22 cellular contexts compared by ENCODE assay signal in the genomic region with DNA sequence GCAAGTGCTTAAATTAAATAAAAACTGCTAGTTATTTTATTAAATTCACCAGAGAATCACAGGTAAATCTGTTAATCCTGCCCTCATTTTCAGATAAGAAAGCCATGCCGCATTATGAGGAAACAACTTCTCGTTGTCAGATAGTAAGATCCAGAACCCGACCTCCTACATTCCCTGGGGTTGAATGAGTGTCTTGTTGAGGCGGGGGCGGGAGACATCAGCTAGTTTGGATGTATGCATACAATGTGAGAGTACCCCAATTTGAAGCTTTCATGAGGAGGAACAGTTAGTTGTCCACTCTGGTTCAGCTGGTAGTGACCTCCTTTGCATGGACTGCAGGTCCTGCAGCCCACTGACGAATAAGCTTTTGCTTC. TPM values are rescaled to one million over a fixed set of nuclear protein-coding genes. Genes with fewer than 3 reads are reported as not detected.
DNase-seq lines count a peak whose midpoint lies in the region; ATAC-seq and TF ChIP-seq lines count a peak whose summit lies in the region.
"Had no signal": no experiment of that assay in that cellular context is flagged by ENCODE, and none has a peak within 500 bp of the region (broad histone marks: within the 10 kb centered on the region; RNA-seq: fewer than 3 reads in every experiment).

No MANE protein-coding gene starts in this region.

- POLR2A ChIA-PET in activated CD8-positive, alpha-beta T cell treated with anti-CD3 and anti-CD28 coated beads for 36 hours (lab: Charles Lee): interaction anchor here (27.2 kb wide), 1 partner anchor 25 kb away, joined by 840 read pairs; the partner anchor contains the start of gene EVL

- intact Hi-C loops in activated CD8-positive, alpha-beta T cell treated with anti-CD3 and anti-CD28 coated beads for 36 hours (cut with micrococcal nuclease): no loop called here

- peak overlapping the region; percentile 56 for H3K27ac ChIP-seq in epithelial cell of prostate
- H3K27ac ChIP-seq: cardiac muscle cell, dorsolateral prefrontal cortex, esophagus muscularis mucosa, HL-60, left lung, right lobe of liver, vagina had no signal

- no peak for ATAC-seq in activated CD8-positive, alpha-beta T cell treated with anti-CD3 and anti-CD28 coated beads for 36 hours
- ATAC-seq: GM12878, K562, left lung, right lobe of liver had no signal

- H3K4me3 Mint-ChIP-seq in activated CD8-positive, alpha-beta T cell treated with anti-CD3 and anti-CD28 coated beads for 36 hours: no peak overlapping the region

- H3K9me3 Mint-ChIP-seq in activated CD8-positive, alpha-beta T cell treated with anti-CD3 and anti-CD28 coated beads for 36 hours: no peaks in the 10 kb centered on the region

- H3K4me1 Mint-ChIP-seq in activated CD8-positive, alpha-beta T cell treated with anti-CD3 and anti-CD28 coated beads for 36 hours (ENCODE audit: low read depth): peaks cover 90% of the 10 kb centered on the region

- H3K36me3 Mint-ChIP-seq in activated CD8-positive, alpha-beta T cell treated with anti-CD3 and anti-CD28 coated beads for 36 hours (ENCODE audit: low read depth): peaks cover 82% of the 10 kb centered on the region

- DNase-seq in stimulated activated CD4-positive, alpha-beta T cell treated with anti-CD3 and anti-CD28 coated beads, Interleukin-4, amount 100 ng/mL, for 24 hours: peak; percentile 47
- no peak for DNase-seq in stimulated activated CD4-positive, alpha-beta T cell treated with anti-CD3 and anti-CD28 coated beads, Interleukin-4, amount 100 ng/mL, for 4 hours
- DNase-seq in activated CD8-positive, alpha-beta T cell treated with anti-CD3 and anti-CD28 coated beads for 36 hours: no peak
- no peak for DNase-seq in epithelial cell of prostate (ENCODE audit: low read depth, low spot score)
- DNase-seq in C1 segment of cervical spinal cord (lab: John Stamatoyannopoulos, UW): no peak
- DNase-seq in occipital lobe (lab: John Stamatoyannopoulos, UW): no peak
- no peak for DNase-seq in HuH-7 (ENCODE audit: low spot score)
- DNase-seq: DMS 273 treated with DMSO at 0.1 percent for 48 hours, GF-D8, MV-4-11, NCI-H1930, NCI-H446 had no signal

- TF ChIP-seq CTCF in activated CD8-positive, alpha-beta T cell treated with anti-CD3 and anti-CD28 coated beads for 36 hours (IDR thresholded peaks at IDR 0.05): no peak

- peak overlapping the region; percentile 87 for H3K27ac Mint-ChIP-seq in activated CD8-positive, alpha-beta T cell treated with anti-CD3 and anti-CD28 coated beads for 36 hours

- CTCF ChIA-PET in activated CD8-positive, alpha-beta T cell treated with anti-CD3 and anti-CD28 coated beads for 36 hours (lab: Charles Lee): interaction anchor here (0.7 to 29.8 kb wide), 6 partner anchors 6 to 129 kb away, joined by 3 to 913 read pairs (median 4); partner anchors contain the start of gene EVL

- H3K27me3 Mint-ChIP-seq in activated CD8-positive, alpha-beta T cell treated with anti-CD3 and anti-CD28 coated beads for 36 hours: no peaks in the 10 kb centered on the region

RNA-seq across cellular contexts. Expression of gene EVL, which starts 34.8 kb away (rescaled TPM):
- total RNA-seq in activated CD8-positive, alpha-beta T cell treated with anti-CD3 and anti-CD28 coated beads for 36 hours: 100 to 1,000 TPM; 340 to 351 TPM
- total RNA-seq in occipital lobe: 76.1 TPM

RNA-seq across cellular contexts. Expression of gene DEGS2, which starts 59.4 kb away (rescaled TPM):
- total RNA-seq in activated CD8-positive, alpha-beta T cell treated with anti-CD3 and anti-CD28 coated beads for 36 hours: 1 to 10 TPM; 2.6 to 3.1 TPM
- 1.4 TPM for total RNA-seq in occipital lobe
- total RNA-seq: RPMI7951 had no signal
